Comparison of ENCODE assay signal across 13 cellular contexts in genomic region chr11:79173615-79174014, GRCh38.
A peak's percentile ranks its signal among the peaks of the same experiment; 100 is the strongest.
DNase-seq lines count a peak whose midpoint lies in the region; ATAC-seq, FAIRE-seq and TF ChIP-seq lines count a peak whose summit lies in the region.
"Had no signal": no experiment of that assay in that cellular context is flagged by ENCODE, and none has a peak within 500 bp of the region (broad histone marks: within the 10 kb centered on the region; RNA-seq: fewer than 3 reads in every experiment).

No MANE protein-coding gene starts in this region.

- no peaks in the 10 kb centered on the region for H3K36me3 ChIP-seq in heart left ventricle

- ATAC-seq in heart left ventricle (peak; percentile 67 to 93 (median 88)), HG02970 (IDR thresholded peaks at IDR 0.05; ENCODE audit: low FRiP score, unreplicated experiment) (no peak), HG02588 (IDR thresholded peaks at IDR 0.05; ENCODE audit: unreplicated experiment) (no peak)

- no peak for TF ChIP-seq CTCF in heart left ventricle (IDR thresholded peaks at IDR 0.05)

- DNase-seq in H54 (ENCODE audit: insufficient read length, low spot score) (peak; percentile 45), heart left ventricle (peak in 4 of 5 donors; percentile 31 to 42 (median 36)), retina (peak; percentile 25), NCI-H524 (lab: John Stamatoyannopoulos, UW) (no peak)
- no peak for DNase-seq in activated naive CD4-positive, alpha-beta T cell (lab: John Stamatoyannopoulos, UW)
- DNase-seq: activated T-cell treated with anti-CD3 and anti-CD28 coated beads, Interleukin-2, amount 50 U/mL, for 48 hours; effector CD8-positive, alpha-beta T cell; EL had no signal

- peaks cover 0 to 16% (median 8%) of the 10 kb centered on the region in 12 donors for H3K4me1 ChIP-seq in heart left ventricle

- no peak for TF ChIP-seq POLR2A in H54 (IDR thresholded peaks at IDR 0.05; ENCODE audit: low read depth, low read length)
- no peak for TF ChIP-seq POLR2A in heart left ventricle (IDR thresholded peaks at IDR 0.05)

- no peaks in the 10 kb centered on the region for H3K27me3 ChIP-seq in heart left ventricle

- WGBS in heart left ventricle, 4 donors = 42 to 44% (median 42%) methylated on average over 5 of the region's 5 CpGs

- FAIRE-seq in H54 (lab: Jason Lieb, UNC) = peak; percentile 60
- FAIRE-seq: GM19239, TTC549 had no signal

- H3K4me3 ChIP-seq in heart left ventricle = no peak overlapping the region

- no peaks in the 10 kb centered on the region for H3K9me3 ChIP-seq in heart left ventricle

- intact Hi-C loops in heart left ventricle (cut with DNase I) = no loop called here

- H3K27ac ChIP-seq in angular gyrus (ENCODE audit: low read depth, low read length) (peak overlapping the region; percentile 69), heart left ventricle (peak overlapping the region in 5 of 12 donors; percentile 28 to 70 (median 36))

Comparison
In these comparisons a context has a peak if more than half of its experiments do, and no peak if none do; other contexts are left out.
1. DNase-seq: peak in H54 (single experiment), heart left ventricle (4 of 5) and retina (single experiment); none in NCI-H524 (0 of 2) and activated naive CD4-positive, alpha-beta T cell (0 of 4).
2. ATAC-seq: peak in heart left ventricle (4 of 4); none in HG02970 (single experiment) and HG02588 (single experiment).